ENCODE assay signal across 8 cellular contexts in genomic region chr2:131682945-131683330, GRCh38.
DNase-seq lines count a peak whose midpoint lies in the region; ATAC-seq and TF ChIP-seq lines count a peak whose summit lies in the region.
"Not testable (repeated sequence)": the region's sequence is repeated elsewhere in the genome, so short reads cannot be mapped to it uniquely, and the experiment has no call there.

No MANE protein-coding gene starts in this region.

- H3K79me1 ChIP-seq in IMR-90 (ENCODE audit: low read depth in 1 of 2, low read length in 2 of 2): peaks cover 8 to 28% of the 10 kb centered on the region in 2 experiments

- peak overlapping the region; percentile 78 for H3K27ac ChIP-seq in IMR-90 (ENCODE audit: insufficient read depth, low read length)
- H3K27ac ChIP-seq in SK-N-SH (ENCODE audit: low read depth in 2 of 2, low read length in 1 of 2): peak overlapping the region; percentile 86 to 97
- peak overlapping the region in 3 of 4 donors; percentile 79 to 89 (median 82) for H3K27ac ChIP-seq in body of pancreas
- H3K27ac ChIP-seq in heart right ventricle: peak overlapping the region in 8 of 10 donors; percentile 64 to 93 (median 82)
- H3K27ac ChIP-seq in neural progenitor cell; urinary bladder (ENCODE audit: low read depth): not testable (repeated sequence)

- H2BK120ac ChIP-seq in IMR-90 (ENCODE audit: low read depth, low read length): not testable (repeated sequence)

- dilution Hi-C loops in IMR-90 (cut with HindIII; ENCODE audit: low sequenced_read_pairs, unreplicated experiment): not testable (repeated sequence)

- not testable (repeated sequence) for H4K20me1 ChIP-seq in IMR-90 (ENCODE audit: insufficient read depth, low read length); SK-N-SH (ENCODE audit: insufficient read depth); neural progenitor cell (ENCODE audit: low read depth)

- H3K4me3 ChIP-seq in IMR-90 (ENCODE audit: insufficient read depth, low read depth, low read length): peak overlapping the region; percentile 75
- peak overlapping the region; percentile 70 to 90 for H3K4me3 ChIP-seq in SK-N-SH (ENCODE audit: low read depth in 2 of 2, low read length in 1 of 2)
- H3K4me3 ChIP-seq in body of pancreas: peak overlapping the region; percentile 34 to 80
- peak overlapping the region; percentile 23 to 81 (median 66) for H3K4me3 ChIP-seq in heart right ventricle
- H3K4me3 ChIP-seq in neural progenitor cell: peak overlapping the region; percentile 67
- peak overlapping the region; percentile 72 for H3K4me3 ChIP-seq in urinary bladder (ENCODE audit: low read depth, low read length)

- not testable (repeated sequence) for H3K9me3 ChIP-seq in IMR-90 (ENCODE audit: control insufficient read depth, insufficient read depth, low read length); SK-N-SH; body of pancreas; heart right ventricle; neural progenitor cell (ENCODE audit: low read depth)

- peaks cover 52% of the 10 kb centered on the region for H3K79me2 ChIP-seq in SK-N-SH (ENCODE audit: insufficient read depth)
- peaks cover 12% of the 10 kb centered on the region for H3K79me2 ChIP-seq in neural progenitor cell (ENCODE audit: low read depth)

- peaks cover 25% of the 10 kb centered on the region for H3K4me1 Mint-ChIP-seq in neural progenitor cell

- TF ChIP-seq CTCF in GM13977 (IDR thresholded peaks at IDR 0.05; ENCODE audit: extremely low read depth, insufficient read depth, missing control alignments): peak; percentile 5
- not testable (repeated sequence) for TF ChIP-seq CTCF in IMR-90 (conservative IDR thresholded peaks at IDR 0.05; ENCODE audit: low read depth, low read length); SK-N-SH (IDR thresholded peaks at IDR 0.05); body of pancreas (IDR thresholded peaks at IDR 0.05); heart right ventricle (IDR thresholded peaks at IDR 0.05); neural progenitor cell (IDR thresholded peaks at IDR 0.05)

- not testable (repeated sequence) for H2BK20ac ChIP-seq in IMR-90 (ENCODE audit: low read depth, low read length)

- peak overlapping the region in 1 of 2 experiments; percentile 48; a peak in 2 of 4 replicates for H4K8ac ChIP-seq in IMR-90 (ENCODE audit: low read depth in 2 of 2, low read length in 2 of 2)

- not testable (repeated sequence) for H3K9me2 ChIP-seq in SK-N-SH

- H3K27me3 Mint-ChIP-seq in neural progenitor cell (ENCODE audit: insufficient read depth, low read depth): not testable (repeated sequence)

- H3K9ac ChIP-seq in IMR-90 (ENCODE audit: low read depth, low read length): peak overlapping the region; percentile 80
- H3K9ac ChIP-seq in SK-N-SH: peak overlapping the region; percentile 91
- H3K9ac ChIP-seq in neural progenitor cell: not testable (repeated sequence)

- peak overlapping the region; percentile 56; the same call in 1 of the 2 replicates for H3K14ac ChIP-seq in IMR-90 (replicated peaks; ENCODE audit: low read depth, low read length)

- CTCF ChIA-PET in IMR-90 (lab: Yijun Ruan, JAX) (interaction anchor here (1.5 kb wide), 1 partner anchor 27 kb away, joined by 3 read pairs; no protein-coding TSS in a partner anchor), SK-N-SH (lab: Yijun Ruan, JAX) (interaction anchor here (2.2 to 2.6 kb wide), 2 partner anchors 10 to 119 kb away, joined by 19 read pairs; no protein-coding TSS in a partner anchor)

- ATAC-seq in IMR-90 (ENCODE audit: low read depth) (peak; percentile 40), body of pancreas (peak; percentile 26), heart right ventricle (peak in 7 of 8 donors; percentile 16 to 73 (median 53))

- TF ChIP-seq EP300 in SK-N-SH (IDR thresholded peaks at IDR 0.05; ENCODE audit: borderline replicate concordance in 1 of 2, low read depth in 1 of 2, low read length in 1 of 2): not testable (repeated sequence)

- peak overlapping the region; percentile 72 for H3K18ac ChIP-seq in IMR-90 (ENCODE audit: low read depth, low read length)

- DNase-seq in GM13977 (ENCODE audit: low spot score); IMR-90; SK-N-SH: not testable (repeated sequence)
- peak; percentile 31 for DNase-seq in HCEC 1CT
- DNase-seq in body of pancreas: peak in 2 of 4 donors; percentile 27 to 59
- peak in 1 of 2 donors; percentile 16 for DNase-seq in heart right ventricle
- DNase-seq in neural progenitor cell (ENCODE audit: low spot score): peak; percentile 53

- H3K9me1 ChIP-seq in IMR-90 (ENCODE audit: insufficient read depth, low read length): not testable (repeated sequence)

- not testable (repeated sequence) for TF ChIP-seq POLR2A in IMR-90 (IDR thresholded peaks at IDR 0.05; ENCODE audit: low read depth, low read length); body of pancreas (IDR thresholded peaks at IDR 0.05)

- H3K23ac ChIP-seq in IMR-90 (ENCODE audit: low read depth, low read length): 0 out of 2 replicates have a peak overlapping the region, but pooled peaks have one; percentile 16

- peak overlapping the region; percentile 72; the same call in 1 of the 2 replicates for H2AK5ac ChIP-seq in IMR-90 (ENCODE audit: low read depth, low read length)

- 0 out of 2 replicates have a peak overlapping the region, but pooled peaks have one; percentile 17 for H4K5ac ChIP-seq in IMR-90 (ENCODE audit: low read depth, low read length)

- H4K91ac ChIP-seq in IMR-90 (ENCODE audit: insufficient read depth, low read depth, low read length): 0 out of 2 replicates have a peak overlapping the region, but pooled peaks have one; percentile 27

- POLR2A ChIA-PET in IMR-90 (lab: Charles Lee; ENCODE audit: unreplicated experiment): not testable (repeated sequence)
- POLR2A ChIA-PET in SK-N-SH (lab: Yijun Ruan, JAX): interaction anchor here (1.9 to 2.3 kb wide), 2 partner anchors 8 to 10 kb away, joined by 11 to 22 read pairs; no protein-coding TSS in a partner anchor

- H2BK15ac ChIP-seq in IMR-90 (ENCODE audit: low read depth, low read length): not testable (repeated sequence)

- not testable (repeated sequence) for H3K27me3 ChIP-seq in IMR-90 (ENCODE audit: control insufficient read depth, insufficient read depth, low read length); SK-N-SH (ENCODE audit: insufficient read depth); body of pancreas; heart right ventricle; neural progenitor cell

- peaks cover 29% of the 10 kb centered on the region for H3F3A ChIP-seq in SK-N-SH (replicated peaks; ENCODE audit: insufficient read depth)
- H3F3A ChIP-seq in neural progenitor cell (ENCODE audit: low read depth): not testable (repeated sequence)

- H3K36me3 ChIP-seq in IMR-90 (ENCODE audit: control insufficient read depth, insufficient read depth, low read length); SK-N-SH (replicated peaks in 1 of 2; ENCODE audit: control insufficient read depth in 1 of 2, insufficient read depth in 2 of 2, low read length in 1 of 2); body of pancreas (replicated peaks in 1 of 2; ENCODE audit: insufficient read depth in 1 of 2, low read depth in 2 of 2); neural progenitor cell; urinary bladder (ENCODE audit: insufficient read depth): not testable (repeated sequence)
- H3K36me3 ChIP-seq in heart right ventricle: peaks cover 0 to 17% (median 0%) of the 10 kb centered on the region in 9 donors

- not testable (repeated sequence) for H3K9me3 Mint-ChIP-seq in neural progenitor cell

- not testable (repeated sequence) for H2AK9ac ChIP-seq in IMR-90 (replicated peaks; ENCODE audit: low read depth, low read length, poor library complexity)

- peaks cover 15% of the 10 kb centered on the region for H3K36me3 Mint-ChIP-seq in neural progenitor cell

- H3K4me1 ChIP-seq in IMR-90 (ENCODE audit: control insufficient read depth, insufficient read depth, low read length); neural progenitor cell; urinary bladder (ENCODE audit: insufficient read depth): not testable (repeated sequence)
- H3K4me1 ChIP-seq in SK-N-SH (ENCODE audit: control insufficient read depth in 1 of 2, insufficient read depth in 2 of 2, low read depth in 1 of 2, low read length in 1 of 2) (peaks cover 3 to 21% of the 10 kb centered on the region in 2 experiments; a peak in 3 of 4 replicates), body of pancreas (peaks cover 33% of the 10 kb centered on the region), heart right ventricle (peaks cover 0 to 19% (median 9%) of the 10 kb centered on the region in 9 donors)

- peak overlapping the region; percentile 96 for H3K4me3 Mint-ChIP-seq in neural progenitor cell

- H2AFZ ChIP-seq in IMR-90 (replicated peaks; ENCODE audit: low read length, poor library complexity): not testable (repeated sequence)
- H2AFZ ChIP-seq in SK-N-SH (ENCODE audit: low read depth): peak overlapping the region; percentile 88; the same call in 1 of the 2 replicates
- H2AFZ ChIP-seq in neural progenitor cell (replicated peaks): peak overlapping the region; percentile 85

- intact Hi-C loops in IMR-90 (cut with micrococcal nuclease): loop anchor here (5.0 kb wide), 1 partner anchor 191 kb away; the partner anchor contains the start of gene MZT2A
- intact Hi-C loops in body of pancreas (cut with DNase I): not testable (repeated sequence)
- intact Hi-C loops in heart right ventricle (cut with DNase I): loop anchor here in 1 of 10 donors (5.0 kb wide), 1 partner anchor 119 kb away; no protein-coding TSS in a partner anchor

- H3K4ac ChIP-seq in IMR-90 (ENCODE audit: low read depth, low read length): peak overlapping the region; percentile 59; the same call in 1 of the 2 replicates

- H3K4me2 ChIP-seq in IMR-90 (ENCODE audit: low read depth, low read length) (peak overlapping the region; percentile 55), SK-N-SH (peak overlapping the region; percentile 82), neural progenitor cell (peak overlapping the region; percentile 83)

- H3K27ac Mint-ChIP-seq in neural progenitor cell: peak overlapping the region; percentile 85

- BruUV-seq in IMR-90 (replicated peaks; lab: Mats Ljungman, UMichigan): not testable (repeated sequence)

- H3K56ac ChIP-seq in IMR-90 (ENCODE audit: extremely low read depth, insufficient read depth, low read length): not testable (repeated sequence)

- peak overlapping the region; percentile 43 for H2BK5ac ChIP-seq in IMR-90 (ENCODE audit: low read depth, low read length, poor library complexity, severe bottlenecking)

- WGBS in IMR-90 (ENCODE audit: extremely low coverage in 2 of 2, insufficient read length in 1 of 2), 2 experiments: 0% methylated on average over 1 of the region's 9 CpGs; no CpG with 5 or more reads in 1 of the 2 experiments
- 3% methylated on average over 9 of the region's 9 CpGs for WGBS in SK-N-SH (ENCODE audit: low lambda C conversion rate)
- WGBS in body of pancreas, 2 donors: 3 to 7% methylated on average over 9 of the region's 9 CpGs
- WGBS in heart right ventricle, 2 donors: 6 to 16% methylated on average over 9 of the region's 9 CpGs
- WGBS in urinary bladder: 15% methylated on average over 9 of the region's 9 CpGs

- in situ Hi-C loops in GM13977 (cut with MboI; ENCODE audit: low pct_unique_long_range_greater_than_20kb, low sequenced_read_pairs, unreplicated experiment): not testable (repeated sequence)
- in situ Hi-C loops in IMR-90 (cut with MboI; ENCODE audit: low sequenced_read_pairs): loop anchor here (25.0 kb wide), 1 partner anchor 104 kb away; no protein-coding TSS in a partner anchor

- TF ChIP-seq RAD21 in IMR-90 (IDR thresholded peaks at IDR 0.05; ENCODE audit: low read length); SK-N-SH (IDR thresholded peaks at IDR 0.05; ENCODE audit: low read length): not testable (repeated sequence)
